In the genomic region with DNA sequence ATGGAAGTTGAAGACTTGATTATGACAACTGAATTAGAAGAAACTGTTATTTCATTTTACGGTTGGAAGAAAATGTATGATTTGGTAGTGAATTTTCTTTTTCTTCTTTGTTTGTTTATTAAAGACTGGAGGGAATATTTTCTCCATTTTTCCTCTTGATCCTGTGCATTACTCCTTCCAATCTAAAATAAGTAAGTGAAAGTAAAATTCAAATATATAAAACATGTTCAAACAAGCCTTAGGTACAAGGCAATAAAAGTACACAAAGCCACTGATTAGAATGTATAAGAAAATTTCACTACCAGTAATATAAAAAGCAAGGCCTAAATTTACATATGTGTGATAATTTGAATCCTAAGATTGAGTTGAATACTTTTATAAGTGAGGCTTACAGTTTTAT, we compare ENCODE assay signal across 2 cellular contexts.
TF ChIP-seq lines count a peak whose summit lies in the region.

No MANE protein-coding gene starts in this region.

TF ChIP-seq in SK-N-SH, 30 proteins besides CTCF, POLR2A, EP300 and RAD21 (continued from another document):
- TF ChIP-seq, protein P1, sequence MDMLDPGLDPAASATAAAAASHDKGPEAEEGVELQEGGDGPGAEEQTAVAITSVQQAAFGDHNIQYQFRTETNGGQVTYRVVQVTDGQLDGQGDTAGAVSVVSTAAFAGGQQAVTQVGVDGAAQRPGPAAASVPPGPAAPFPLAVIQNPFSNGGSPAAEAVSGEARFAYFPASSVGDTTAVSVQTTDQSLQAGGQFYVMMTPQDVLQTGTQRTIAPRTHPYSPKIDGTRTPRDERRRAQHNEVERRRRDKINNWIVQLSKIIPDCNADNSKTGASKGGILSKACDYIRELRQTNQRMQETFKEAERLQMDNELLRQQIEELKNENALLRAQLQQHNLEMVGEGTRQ (IDR thresholded peaks at IDR 0.05; ENCODE audit: borderline replicate concordance, low read depth, low read length) = no peak
- TF ChIP-seq, protein P2, sequence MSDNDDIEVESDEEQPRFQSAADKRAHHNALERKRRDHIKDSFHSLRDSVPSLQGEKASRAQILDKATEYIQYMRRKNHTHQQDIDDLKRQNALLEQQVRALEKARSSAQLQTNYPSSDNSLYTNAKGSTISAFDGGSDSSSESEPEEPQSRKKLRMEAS (IDR thresholded peaks at IDR 0.05; ENCODE audit: low read depth) = no peak
- TF ChIP-seq IRF3 (IDR thresholded peaks at IDR 0.05; ENCODE audit: low read depth, low read length) = no peak
- TF ChIP-seq, protein P3, sequence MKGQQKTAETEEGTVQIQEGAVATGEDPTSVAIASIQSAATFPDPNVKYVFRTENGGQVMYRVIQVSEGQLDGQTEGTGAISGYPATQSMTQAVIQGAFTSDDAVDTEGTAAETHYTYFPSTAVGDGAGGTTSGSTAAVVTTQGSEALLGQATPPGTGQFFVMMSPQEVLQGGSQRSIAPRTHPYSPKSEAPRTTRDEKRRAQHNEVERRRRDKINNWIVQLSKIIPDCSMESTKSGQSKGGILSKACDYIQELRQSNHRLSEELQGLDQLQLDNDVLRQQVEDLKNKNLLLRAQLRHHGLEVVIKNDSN (IDR thresholded peaks at IDR 0.05; ENCODE audit: borderline replicate concordance, low read depth) = no peak
- no peak for TF ChIP-seq REST (IDR thresholded peaks at IDR 0.05; ENCODE audit: low read depth, low read length)
- no peak for TF ChIP-seq TCF12 (IDR thresholded peaks at IDR 0.05)
- TF ChIP-seq POLR2AphosphoS5 (IDR thresholded peaks at IDR 0.05; ENCODE audit: low read depth, low read length) = no peak
- TF ChIP-seq TEAD4 (IDR thresholded peaks at IDR 0.05; ENCODE audit: borderline replicate concordance, insufficient read depth) = no peak
- TF ChIP-seq ELF1 (IDR thresholded peaks at IDR 0.05) = no peak
- TF ChIP-seq MXI1 (IDR thresholded peaks at IDR 0.05; ENCODE audit: low read depth, low read length) = no peak
- TF ChIP-seq YY1 (IDR thresholded peaks at IDR 0.05; ENCODE audit: low read depth) = no peak
- TF ChIP-seq CHD2 (IDR thresholded peaks at IDR 0.05; ENCODE audit: low read length, partially characterized antibody) = no peak
- TF ChIP-seq NFIC (IDR thresholded peaks at IDR 0.05; ENCODE audit: borderline replicate concordance) = no peak
- no peak for TF ChIP-seq JUND (IDR thresholded peaks at IDR 0.05)
- no peak for TF ChIP-seq NRF1 (IDR thresholded peaks at IDR 0.05; ENCODE audit: low read depth, low read length)
- TF ChIP-seq FOXJ3 (CRISPR knock-in tag; IDR thresholded peaks at IDR 0.05) = no peak

TF ChIP-seq in SK-N-SH treated with all-trans-retinoic acid at 6 μM for 48 hours, 23 proteins besides CTCF, POLR2A, EP300 and RAD21 (continued from another document):
- TF ChIP-seq, protein P4, sequence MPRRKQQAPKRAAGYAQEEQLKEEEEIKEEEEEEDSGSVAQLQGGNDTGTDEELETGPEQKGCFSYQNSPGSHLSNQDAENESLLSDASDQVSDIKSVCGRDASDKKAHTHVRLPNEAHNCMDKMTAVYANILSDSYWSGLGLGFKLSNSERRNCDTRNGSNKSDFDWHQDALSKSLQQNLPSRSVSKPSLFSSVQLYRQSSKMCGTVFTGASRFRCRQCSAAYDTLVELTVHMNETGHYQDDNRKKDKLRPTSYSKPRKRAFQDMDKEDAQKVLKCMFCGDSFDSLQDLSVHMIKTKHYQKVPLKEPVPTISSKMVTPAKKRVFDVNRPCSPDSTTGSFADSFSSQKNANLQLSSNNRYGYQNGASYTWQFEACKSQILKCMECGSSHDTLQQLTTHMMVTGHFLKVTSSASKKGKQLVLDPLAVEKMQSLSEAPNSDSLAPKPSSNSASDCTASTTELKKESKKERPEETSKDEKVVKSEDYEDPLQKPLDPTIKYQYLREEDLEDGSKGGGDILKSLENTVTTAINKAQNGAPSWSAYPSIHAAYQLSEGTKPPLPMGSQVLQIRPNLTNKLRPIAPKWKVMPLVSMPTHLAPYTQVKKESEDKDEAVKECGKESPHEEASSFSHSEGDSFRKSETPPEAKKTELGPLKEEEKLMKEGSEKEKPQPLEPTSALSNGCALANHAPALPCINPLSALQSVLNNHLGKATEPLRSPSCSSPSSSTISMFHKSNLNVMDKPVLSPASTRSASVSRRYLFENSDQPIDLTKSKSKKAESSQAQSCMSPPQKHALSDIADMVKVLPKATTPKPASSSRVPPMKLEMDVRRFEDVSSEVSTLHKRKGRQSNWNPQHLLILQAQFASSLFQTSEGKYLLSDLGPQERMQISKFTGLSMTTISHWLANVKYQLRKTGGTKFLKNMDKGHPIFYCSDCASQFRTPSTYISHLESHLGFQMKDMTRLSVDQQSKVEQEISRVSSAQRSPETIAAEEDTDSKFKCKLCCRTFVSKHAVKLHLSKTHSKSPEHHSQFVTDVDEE (CRISPR knock-in tag; IDR thresholded peaks at IDR 0.05) = no peak
- no peak for TF ChIP-seq TOX (CRISPR knock-in tag; IDR thresholded peaks at IDR 0.05; ENCODE audit: borderline replicate concordance)
- TF ChIP-seq TCF4 (CRISPR knock-in tag; IDR thresholded peaks at IDR 0.05; ENCODE audit: borderline replicate concordance) = no peak
- no peak for TF ChIP-seq ZNF8 (CRISPR knock-in tag; IDR thresholded peaks at IDR 0.05)
- TF ChIP-seq PATZ1 (CRISPR knock-in tag; IDR thresholded peaks at IDR 0.05; ENCODE audit: borderline replicate concordance) = no peak
- no peak for TF ChIP-seq ZFP3 (CRISPR knock-in tag; IDR thresholded peaks at IDR 0.05)
- no peak for TF ChIP-seq CSDC2 (CRISPR knock-in tag; IDR thresholded peaks at IDR 0.05)
- TF ChIP-seq PPARA (CRISPR knock-in tag; IDR thresholded peaks at IDR 0.05; ENCODE audit: borderline replicate concordance) = no peak
- no peak for TF ChIP-seq OSR1 (CRISPR knock-in tag; IDR thresholded peaks at IDR 0.05)
- no peak for TF ChIP-seq BACH2 (CRISPR knock-in tag; IDR thresholded peaks at IDR 0.05; ENCODE audit: borderline replicate concordance)
- no peak for TF ChIP-seq ZNF565 (CRISPR knock-in tag; conservative IDR thresholded peaks at IDR 0.05; ENCODE audit: low read depth)
- TF ChIP-seq ZNF70 (CRISPR knock-in tag; IDR thresholded peaks at IDR 0.05) = no peak
